Comparison of ENCODE assay signal across 1 cellular context in genomic region chr7:8441602-8442294, GRCh38.
TF ChIP-seq lines count a peak whose summit lies in the region.

No MANE protein-coding gene starts in this region.

TF ChIP-seq in WTC11, 78 proteins besides CTCF, POLR2A, EP300 and RAD21 (continued from another document):
- TF ChIP-seq ATF6 (CRISPR knock-in tag; IDR thresholded peaks at IDR 0.05) (no peak), ZNF263 (CRISPR knock-in tag; IDR thresholded peaks at IDR 0.05; ENCODE audit: low read depth) (no peak), ESRRA (CRISPR knock-in tag; IDR thresholded peaks at IDR 0.05; ENCODE audit: borderline replicate concordance) (no peak), FOXP1 (CRISPR knock-in tag; IDR thresholded peaks at IDR 0.05; ENCODE audit: borderline replicate concordance) (no peak), ZBTB21 (CRISPR knock-in tag; IDR thresholded peaks at IDR 0.05; ENCODE audit: borderline replicate concordance) (no peak), MYBL2 (CRISPR knock-in tag; IDR thresholded peaks at IDR 0.05) (no peak), SOX15 (CRISPR knock-in tag; IDR thresholded peaks at IDR 0.05) (no peak), FOXJ3 (CRISPR knock-in tag; IDR thresholded peaks at IDR 0.05; ENCODE audit: borderline replicate concordance) (no peak), NFYB (CRISPR knock-in tag; conservative IDR thresholded peaks at IDR 0.05; ENCODE audit: low read depth) (no peak), ZBTB43 (CRISPR knock-in tag; IDR thresholded peaks at IDR 0.05) (no peak), JAZF1 (CRISPR knock-in tag; IDR thresholded peaks at IDR 0.05) (no peak), PRDM15 (CRISPR knock-in tag; IDR thresholded peaks at IDR 0.05) (no peak), SMAD3 (CRISPR knock-in tag; IDR thresholded peaks at IDR 0.05; ENCODE audit: borderline replicate concordance) (no peak), CREM (CRISPR knock-in tag; IDR thresholded peaks at IDR 0.05) (no peak), NFE2L1 (CRISPR knock-in tag; IDR thresholded peaks at IDR 0.05) (no peak), TEAD4 (CRISPR knock-in tag; IDR thresholded peaks at IDR 0.05) (no peak), ELF4 (CRISPR knock-in tag; IDR thresholded peaks at IDR 0.05; ENCODE audit: low read depth) (no peak)
